ENCODE assay signal across 32 cellular contexts in genomic region chr14:54335569-54336155, GRCh38.
"Had no signal": no experiment of that assay in that cellular context is flagged by ENCODE, and none has a peak within 500 bp of the region (broad histone marks: within the 10 kb centered on the region; RNA-seq: fewer than 3 reads in every experiment).

No MANE protein-coding gene starts in this region.

- ATAC-seq: activated CD4-positive, alpha-beta T cell treated with anti-CD3 and anti-CD28 coated beads for 36 hours; activated T-cell treated with anti-CD3 and anti-CD28 coated beads, Interleukin-2, amount 50 U/mL, for 4 hours; left colon; pancreas; psoas muscle; right cardiac atrium; stimulated activated effector memory CD8-positive, alpha-beta T cell treated with anti-CD3 and anti-CD28 coated beads, Interleukin-12 subunit alpha, Interleukin-12 subunit beta, amount 100 ng/mL, for 72 hours; stimulated activated naive CD8-positive, alpha-beta T cell treated with anti-CD3 and anti-CD28 coated beads, Interleukin-15, amount 100 ng/mL, for 72 hours had no signal

- H3K27ac Mint-ChIP-seq: activated B cell treated with CpG ODN at 0.5 μM for 24 hours; activated CD4-positive, alpha-beta T cell treated with anti-CD3 and anti-CD28 coated beads for 36 hours; activated naive CD8-positive, alpha-beta T cell; activated T-helper 2 cell treated with anti-CD3 and anti-CD28 coated beads, Interferon-gamma antibody, Interleukin-2, Interleukin-4, amounts not matched to agents 10 μg/mL and 5 μg/mL and 100 μg/mL, durations not matched to agents 14 hours and 24 hours and 36 hours; memory B cell; nephron; stimulated activated effector memory CD8-positive, alpha-beta T cell treated with anti-CD3 and anti-CD28 coated beads, Interleukin-12 subunit alpha, Interleukin-12 subunit beta, amount 100 ng/mL, for 72 hours; stimulated activated naive CD8-positive, alpha-beta T cell treated with anti-CD3 and anti-CD28 coated beads, Interleukin-15, amount 100 ng/mL, for 72 hours had no signal

- DNase-seq: activated B cell treated with CpG ODN at 0.5 μM for 24 hours; activated CD4-positive, alpha-beta T cell treated with anti-CD3 and anti-CD28 coated beads for 36 hours; activated CD4-positive, alpha-beta T cell treated with anti-CD3 and anti-CD28 coated beads, Interleukin-2, amount 50 U/mL, for 4 hours; activated CD8-positive, alpha-beta memory T cell treated with anti-CD3 and anti-CD28 coated beads, Interleukin-2, amount 50 U/mL, for 48 hours; activated naive CD4-positive, alpha-beta T cell; activated T-cell treated with anti-CD3 and anti-CD28 coated beads, Interleukin-2, amount 50 U/mL, for 4 hours; adrenal gland; brain microvascular endothelial cell; caudate nucleus; dermis blood vessel endothelial cell; effector CD8-positive, alpha-beta T cell; erythroblast; foreskin melanocyte; hippocampal formation; left colon; pancreas; psoas muscle; right cardiac atrium; stimulated activated CD4-positive, alpha-beta T cell treated with anti-CD3 and anti-CD28 coated beads, Interleukin-2, amount 100 ng/mL, for 24 hours; stimulated activated naive CD8-positive, alpha-beta T cell treated with anti-CD3 and anti-CD28 coated beads, Interleukin-15, amount 100 ng/mL, for 72 hours; T1000; transverse colon; uterus had no signal

- H3K4me3 Mint-ChIP-seq: activated B cell treated with CpG ODN at 0.5 μM for 24 hours; activated CD4-positive, alpha-beta T cell treated with anti-CD3 and anti-CD28 coated beads for 36 hours; activated naive CD8-positive, alpha-beta T cell; activated T-cell treated with anti-CD3 and anti-CD28 coated beads, Interleukin-2, amount 50 U/mL, for 4 hours; memory B cell; nephron; stimulated activated effector memory CD8-positive, alpha-beta T cell treated with anti-CD3 and anti-CD28 coated beads, Interleukin-12 subunit alpha, Interleukin-12 subunit beta, amount 100 ng/mL, for 72 hours; stimulated activated naive CD8-positive, alpha-beta T cell treated with anti-CD3 and anti-CD28 coated beads, Interleukin-15, amount 100 ng/mL, for 72 hours had no signal

- H3K36me3 Mint-ChIP-seq: activated naive CD8-positive, alpha-beta T cell; memory B cell; stimulated activated effector memory CD8-positive, alpha-beta T cell treated with anti-CD3 and anti-CD28 coated beads, Interleukin-12 subunit alpha, Interleukin-12 subunit beta, amount 100 ng/mL, for 72 hours had no signal

- H3K4me1 Mint-ChIP-seq: activated B cell treated with CpG ODN at 0.5 μM for 24 hours; activated CD4-positive, alpha-beta T cell treated with anti-CD3 and anti-CD28 coated beads for 36 hours; memory B cell; stimulated activated effector memory CD8-positive, alpha-beta T cell treated with anti-CD3 and anti-CD28 coated beads, Interleukin-12 subunit alpha, Interleukin-12 subunit beta, amount 100 ng/mL, for 72 hours; stimulated activated naive CD8-positive, alpha-beta T cell treated with anti-CD3 and anti-CD28 coated beads, Interleukin-15, amount 100 ng/mL, for 72 hours had no signal

- H3K9me3 Mint-ChIP-seq: activated B cell treated with CpG ODN at 0.5 μM for 24 hours; activated T-cell treated with anti-CD3 and anti-CD28 coated beads, Interleukin-2, amount 50 U/mL, for 4 hours; activated T-helper 2 cell treated with anti-CD3 and anti-CD28 coated beads, Interferon-gamma antibody, Interleukin-2, Interleukin-4, amounts not matched to agents 10 μg/mL and 5 μg/mL and 100 μg/mL, durations not matched to agents 14 hours and 24 hours and 36 hours; memory B cell; nephron; stimulated activated effector memory CD8-positive, alpha-beta T cell treated with anti-CD3 and anti-CD28 coated beads, Interleukin-12 subunit alpha, Interleukin-12 subunit beta, amount 100 ng/mL, for 72 hours; stimulated activated naive CD8-positive, alpha-beta T cell treated with anti-CD3 and anti-CD28 coated beads, Interleukin-15, amount 100 ng/mL, for 72 hours had no signal

- H3K36me3 ChIP-seq: adrenal gland, ascending aorta, brain microvascular endothelial cell, pancreas, suprapubic skin, transverse colon, uterus had no signal

- H3K27ac ChIP-seq: adrenal gland, ascending aorta, brain microvascular endothelial cell, pancreas, psoas muscle, skin epidermis, suprapubic skin, transverse colon, uterus had no signal

- H3K27me3 ChIP-seq: adrenal gland, ascending aorta, brain microvascular endothelial cell, suprapubic skin, transverse colon, uterus had no signal

- H3K9me3 ChIP-seq: adrenal gland, ascending aorta, pancreas, psoas muscle, suprapubic skin, transverse colon, uterus had no signal

- FAIRE-seq: islet of Langerhans, pancreas had no signal

- H3K4me3 ChIP-seq: adrenal gland, ascending aorta, pancreas, psoas muscle, skin epidermis, suprapubic skin, transverse colon, uterus had no signal

- H3K4me1 ChIP-seq: adrenal gland, ascending aorta, pancreas, psoas muscle, suprapubic skin, uterus had no signal
